In the genomic region with DNA sequence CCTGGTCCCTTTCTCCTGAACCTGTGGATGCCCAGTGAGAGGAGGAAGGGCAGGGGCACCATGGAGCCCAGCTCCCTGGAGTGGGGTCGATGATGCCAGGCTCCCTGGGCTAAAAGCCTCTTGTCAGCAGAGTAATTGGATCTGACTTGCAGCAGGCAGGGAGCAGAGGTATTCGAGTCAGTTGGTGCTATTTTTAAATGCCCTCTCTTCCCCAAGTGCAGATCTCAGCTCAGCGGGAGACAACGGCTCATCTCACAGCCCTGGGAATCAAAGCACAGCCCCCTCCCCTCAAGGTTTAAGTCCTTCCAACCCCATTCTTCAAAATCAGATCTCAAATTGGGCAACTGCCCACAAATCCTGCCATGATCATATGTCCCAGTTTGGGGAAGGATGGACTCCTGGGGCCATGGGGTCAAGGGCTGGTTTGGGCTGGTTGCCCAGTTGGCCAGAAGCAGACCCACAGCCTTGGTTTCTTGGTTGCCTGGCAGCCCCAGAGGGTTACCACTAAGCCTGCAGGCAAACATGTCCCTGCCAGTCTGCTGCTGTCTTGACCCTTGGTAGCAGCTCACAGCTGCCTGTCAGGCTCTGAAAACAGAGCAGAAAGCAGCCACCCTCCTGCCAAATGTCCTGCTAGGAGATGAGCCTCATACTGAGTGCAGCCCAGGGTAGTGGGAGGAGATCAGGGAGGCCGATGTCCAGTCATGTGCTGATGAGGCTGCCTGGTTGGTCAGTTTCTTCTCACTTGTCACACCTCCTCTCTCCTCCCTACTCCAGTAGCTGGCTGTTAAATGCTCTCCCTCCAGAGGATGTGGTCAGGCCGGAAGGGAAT, we compare ENCODE assay signal across 1 cellular context.
TF ChIP-seq lines count a peak whose summit lies in the region.

No MANE protein-coding gene starts in this region.

TF ChIP-seq in GM23338, 12 proteins besides CTCF, POLR2A, EP300 and RAD21 (continued from another document):
- TF ChIP-seq, protein P1, sequence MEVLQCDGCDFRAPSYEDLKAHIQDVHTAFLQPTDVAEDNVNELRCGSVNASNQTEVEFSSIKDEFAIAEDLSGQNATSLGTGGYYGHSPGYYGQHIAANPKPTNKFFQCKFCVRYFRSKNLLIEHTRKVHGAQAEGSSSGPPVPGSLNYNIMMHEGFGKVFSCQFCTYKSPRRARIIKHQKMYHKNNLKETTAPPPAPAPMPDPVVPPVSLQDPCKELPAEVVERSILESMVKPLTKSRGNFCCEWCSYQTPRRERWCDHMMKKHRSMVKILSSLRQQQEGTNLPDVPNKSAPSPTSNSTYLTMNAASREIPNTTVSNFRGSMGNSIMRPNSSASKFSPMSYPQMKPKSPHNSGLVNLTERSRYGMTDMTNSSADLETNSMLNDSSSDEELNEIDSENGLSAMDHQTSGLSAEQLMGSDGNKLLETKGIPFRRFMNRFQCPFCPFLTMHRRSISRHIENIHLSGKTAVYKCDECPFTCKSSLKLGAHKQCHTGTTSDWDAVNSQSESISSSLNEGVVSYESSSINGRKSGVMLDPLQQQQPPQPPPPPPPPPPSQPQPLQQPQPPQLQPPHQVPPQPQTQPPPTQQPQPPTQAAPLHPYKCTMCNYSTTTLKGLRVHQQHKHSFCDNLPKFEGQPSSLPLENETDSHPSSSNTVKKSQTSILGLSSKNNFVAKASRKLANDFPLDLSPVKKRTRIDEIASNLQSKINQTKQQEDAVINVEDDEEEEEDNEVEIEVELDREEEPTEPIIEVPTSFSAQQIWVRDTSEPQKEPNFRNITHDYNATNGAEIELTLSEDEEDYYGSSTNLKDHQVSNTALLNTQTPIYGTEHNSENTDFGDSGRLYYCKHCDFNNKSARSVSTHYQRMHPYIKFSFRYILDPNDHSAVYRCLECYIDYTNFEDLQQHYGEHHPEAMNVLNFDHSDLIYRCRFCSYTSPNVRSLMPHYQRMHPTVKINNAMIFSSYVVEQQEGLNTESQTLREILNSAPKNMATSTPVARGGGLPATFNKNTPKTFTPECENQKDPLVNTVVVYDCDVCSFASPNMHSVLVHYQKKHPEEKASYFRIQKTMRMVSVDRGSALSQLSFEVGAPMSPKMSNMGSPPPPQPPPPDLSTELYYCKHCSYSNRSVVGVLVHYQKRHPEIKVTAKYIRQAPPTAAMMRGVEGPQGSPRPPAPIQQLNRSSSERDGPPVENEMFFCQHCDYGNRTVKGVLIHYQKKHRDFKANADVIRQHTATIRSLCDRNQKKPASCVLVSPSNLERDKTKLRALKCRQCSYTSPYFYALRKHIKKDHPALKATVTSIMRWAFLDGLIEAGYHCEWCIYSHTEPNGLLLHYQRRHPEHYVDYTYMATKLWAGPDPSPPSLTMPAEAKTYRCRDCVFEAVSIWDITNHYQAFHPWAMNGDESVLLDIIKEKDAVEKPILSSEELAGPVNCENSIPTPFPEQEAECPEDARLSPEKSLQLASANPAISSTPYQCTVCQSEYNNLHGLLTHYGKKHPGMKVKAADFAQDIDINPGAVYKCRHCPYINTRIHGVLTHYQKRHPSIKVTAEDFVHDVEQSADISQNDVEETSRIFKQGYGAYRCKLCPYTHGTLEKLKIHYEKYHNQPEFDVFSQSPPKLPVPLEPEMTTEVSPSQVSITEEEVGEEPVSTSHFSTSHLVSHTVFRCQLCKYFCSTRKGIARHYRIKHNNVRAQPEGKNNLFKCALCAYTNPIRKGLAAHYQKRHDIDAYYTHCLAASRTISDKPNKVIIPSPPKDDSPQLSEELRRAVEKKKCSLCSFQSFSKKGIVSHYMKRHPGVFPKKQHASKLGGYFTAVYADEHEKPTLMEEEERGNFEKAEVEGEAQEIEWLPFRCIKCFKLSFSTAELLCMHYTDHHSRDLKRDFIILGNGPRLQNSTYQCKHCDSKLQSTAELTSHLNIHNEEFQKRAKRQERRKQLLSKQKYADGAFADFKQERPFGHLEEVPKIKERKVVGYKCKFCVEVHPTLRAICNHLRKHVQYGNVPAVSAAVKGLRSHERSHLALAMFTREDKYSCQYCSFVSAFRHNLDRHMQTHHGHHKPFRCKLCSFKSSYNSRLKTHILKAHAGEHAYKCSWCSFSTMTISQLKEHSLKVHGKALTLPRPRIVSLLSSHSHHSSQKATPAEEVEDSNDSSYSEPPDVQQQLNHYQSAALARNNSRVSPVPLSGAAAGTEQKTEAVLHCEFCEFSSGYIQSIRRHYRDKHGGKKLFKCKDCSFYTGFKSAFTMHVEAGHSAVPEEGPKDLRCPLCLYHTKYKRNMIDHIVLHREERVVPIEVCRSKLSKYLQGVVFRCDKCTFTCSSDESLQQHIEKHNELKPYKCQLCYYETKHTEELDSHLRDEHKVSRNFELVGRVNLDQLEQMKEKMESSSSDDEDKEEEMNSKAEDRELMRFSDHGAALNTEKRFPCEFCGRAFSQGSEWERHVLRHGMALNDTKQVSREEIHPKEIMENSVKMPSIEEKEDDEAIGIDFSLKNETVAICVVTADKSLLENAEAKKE (CRISPR knock-in tag; IDR thresholded peaks at IDR 0.05) = no peak
- TF ChIP-seq POLR2AphosphoS5 (IDR thresholded peaks at IDR 0.05; ENCODE audit: low read depth) = no peak
- TF ChIP-seq, protein P2, sequence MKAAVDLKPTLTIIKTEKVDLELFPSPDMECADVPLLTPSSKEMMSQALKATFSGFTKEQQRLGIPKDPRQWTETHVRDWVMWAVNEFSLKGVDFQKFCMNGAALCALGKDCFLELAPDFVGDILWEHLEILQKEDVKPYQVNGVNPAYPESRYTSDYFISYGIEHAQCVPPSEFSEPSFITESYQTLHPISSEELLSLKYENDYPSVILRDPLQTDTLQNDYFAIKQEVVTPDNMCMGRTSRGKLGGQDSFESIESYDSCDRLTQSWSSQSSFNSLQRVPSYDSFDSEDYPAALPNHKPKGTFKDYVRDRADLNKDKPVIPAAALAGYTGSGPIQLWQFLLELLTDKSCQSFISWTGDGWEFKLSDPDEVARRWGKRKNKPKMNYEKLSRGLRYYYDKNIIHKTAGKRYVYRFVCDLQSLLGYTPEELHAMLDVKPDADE (IDR thresholded peaks at IDR 0.05) = no peak
- TF ChIP-seq, protein P3, sequence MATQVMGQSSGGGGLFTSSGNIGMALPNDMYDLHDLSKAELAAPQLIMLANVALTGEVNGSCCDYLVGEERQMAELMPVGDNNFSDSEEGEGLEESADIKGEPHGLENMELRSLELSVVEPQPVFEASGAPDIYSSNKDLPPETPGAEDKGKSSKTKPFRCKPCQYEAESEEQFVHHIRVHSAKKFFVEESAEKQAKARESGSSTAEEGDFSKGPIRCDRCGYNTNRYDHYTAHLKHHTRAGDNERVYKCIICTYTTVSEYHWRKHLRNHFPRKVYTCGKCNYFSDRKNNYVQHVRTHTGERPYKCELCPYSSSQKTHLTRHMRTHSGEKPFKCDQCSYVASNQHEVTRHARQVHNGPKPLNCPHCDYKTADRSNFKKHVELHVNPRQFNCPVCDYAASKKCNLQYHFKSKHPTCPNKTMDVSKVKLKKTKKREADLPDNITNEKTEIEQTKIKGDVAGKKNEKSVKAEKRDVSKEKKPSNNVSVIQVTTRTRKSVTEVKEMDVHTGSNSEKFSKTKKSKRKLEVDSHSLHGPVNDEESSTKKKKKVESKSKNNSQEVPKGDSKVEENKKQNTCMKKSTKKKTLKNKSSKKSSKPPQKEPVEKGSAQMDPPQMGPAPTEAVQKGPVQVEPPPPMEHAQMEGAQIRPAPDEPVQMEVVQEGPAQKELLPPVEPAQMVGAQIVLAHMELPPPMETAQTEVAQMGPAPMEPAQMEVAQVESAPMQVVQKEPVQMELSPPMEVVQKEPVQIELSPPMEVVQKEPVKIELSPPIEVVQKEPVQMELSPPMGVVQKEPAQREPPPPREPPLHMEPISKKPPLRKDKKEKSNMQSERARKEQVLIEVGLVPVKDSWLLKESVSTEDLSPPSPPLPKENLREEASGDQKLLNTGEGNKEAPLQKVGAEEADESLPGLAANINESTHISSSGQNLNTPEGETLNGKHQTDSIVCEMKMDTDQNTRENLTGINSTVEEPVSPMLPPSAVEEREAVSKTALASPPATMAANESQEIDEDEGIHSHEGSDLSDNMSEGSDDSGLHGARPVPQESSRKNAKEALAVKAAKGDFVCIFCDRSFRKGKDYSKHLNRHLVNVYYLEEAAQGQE (IDR thresholded peaks at IDR 0.05; ENCODE audit: unreplicated experiment) = no peak
